In the genomic region with DNA sequence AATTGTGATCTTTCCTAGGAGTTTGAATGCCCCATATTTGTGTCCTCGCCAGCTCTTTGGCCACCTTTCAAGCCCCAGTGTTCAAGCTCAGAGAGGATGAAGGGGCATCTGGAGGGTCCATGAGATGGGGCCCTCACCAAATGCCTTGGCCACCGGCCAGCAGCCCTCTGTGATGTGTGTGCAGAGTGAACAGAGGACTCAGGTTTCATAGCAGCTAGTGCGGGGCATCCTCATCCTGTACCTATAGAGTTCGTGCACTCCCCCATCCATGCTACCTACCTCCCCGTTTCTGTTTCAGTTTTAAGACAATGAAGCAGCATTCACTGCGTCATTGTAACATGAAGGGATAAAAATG, we compare ENCODE assay signal across 19 cellular contexts.
"Had no signal": no experiment of that assay in that cellular context is flagged by ENCODE, and none has a peak within 500 bp of the region (broad histone marks: within the 10 kb centered on the region; RNA-seq: fewer than 3 reads in every experiment).

No MANE protein-coding gene starts in this region.

- H3K4me3 ChIP-seq: gastroesophageal sphincter, psoas muscle, transverse colon had no signal

- H3K4me3 Mint-ChIP-seq: activated CD4-positive, alpha-beta memory T cell treated with anti-CD3 and anti-CD28 coated beads, Interleukin-2, amount 10 ng/mL, durations not matched to agents 7 days and 5 days; activated CD4-positive, alpha-beta T cell treated with anti-CD3 and anti-CD28 coated beads, Interleukin-2, amount 10 ng/mL, durations not matched to agents 7 days and 5 days; activated naive CD4-positive, alpha-beta T cell treated with anti-CD3 and anti-CD28 coated beads, Interleukin-2, amount 10 ng/mL, durations not matched to agents 7 days and 5 days; activated naive CD8-positive, alpha-beta T cell treated with anti-CD3 and anti-CD28 coated beads, Interleukin-2, amount 10 ng/mL, durations not matched to agents 7 days and 5 days; activated T-cell treated with anti-CD3 and anti-CD28 coated beads, Interleukin-2, amount 50 U/mL, for 24 hours; naive thymus-derived CD4-positive, alpha-beta T cell; WTC11 had no signal

- H3K4me1 ChIP-seq: parathyroid adenoma, psoas muscle, transverse colon had no signal

- H3K79me2 ChIP-seq: parathyroid adenoma had no signal

- H3K9me3 ChIP-seq: gastroesophageal sphincter, psoas muscle, transverse colon had no signal

- ATAC-seq: gastroesophageal sphincter; left cardiac atrium; naive thymus-derived CD4-positive, alpha-beta T cell; psoas muscle; WTC11 had no signal

- H3K27ac Mint-ChIP-seq: activated CD4-positive, alpha-beta T cell treated with anti-CD3 and anti-CD28 coated beads, Interleukin-2, amount 10 ng/mL, durations not matched to agents 7 days and 5 days; activated naive CD4-positive, alpha-beta T cell treated with anti-CD3 and anti-CD28 coated beads, Interleukin-2, amount 10 ng/mL, durations not matched to agents 7 days and 5 days; activated naive CD8-positive, alpha-beta T cell treated with anti-CD3 and anti-CD28 coated beads, Interleukin-2, amount 10 ng/mL, durations not matched to agents 7 days and 5 days; activated T-cell treated with anti-CD3 and anti-CD28 coated beads, Interleukin-2, amount 50 U/mL, for 24 hours; WTC11 had no signal

- H3K27me3 ChIP-seq: gastroesophageal sphincter, transverse colon had no signal

- DNase-seq: activated CD4-positive, alpha-beta memory T cell treated with anti-CD3 and anti-CD28 coated beads, Interleukin-2, amount 10 ng/mL, durations not matched to agents 7 days and 5 days; activated CD4-positive, alpha-beta T cell treated with anti-CD3 and anti-CD28 coated beads for 1 hour; activated CD4-positive, alpha-beta T cell treated with anti-CD3 and anti-CD28 coated beads, Interleukin-2, amount 10 ng/mL, durations not matched to agents 7 days and 5 days; activated CD8-positive, alpha-beta memory T cell treated with anti-CD3 and anti-CD28 coated beads, Interleukin-2, amount 50 U/mL, for 48 hours; activated gamma-delta T cell; activated naive CD4-positive, alpha-beta T cell treated with anti-CD3 and anti-CD28 coated beads, Interleukin-2, amount 10 ng/mL, durations not matched to agents 7 days and 5 days; activated naive CD8-positive, alpha-beta T cell treated with anti-CD3 and anti-CD28 coated beads, Interleukin-2, amount 10 ng/mL, durations not matched to agents 7 days and 5 days; activated T-cell treated with anti-CD3 and anti-CD28 coated beads, Interleukin-2, amount 50 U/mL, for 24 hours; central memory CD4-positive, alpha-beta T cell; hippocampal formation; left cardiac atrium; midbrain; naive thymus-derived CD4-positive, alpha-beta T cell; psoas muscle; stimulated activated naive CD4-positive, alpha-beta T cell; transverse colon had no signal

- H3K27me3 Mint-ChIP-seq: activated CD4-positive, alpha-beta memory T cell treated with anti-CD3 and anti-CD28 coated beads, Interleukin-2, amount 10 ng/mL, durations not matched to agents 7 days and 5 days; activated CD4-positive, alpha-beta T cell treated with anti-CD3 and anti-CD28 coated beads, Interleukin-2, amount 10 ng/mL, durations not matched to agents 7 days and 5 days; activated naive CD4-positive, alpha-beta T cell treated with anti-CD3 and anti-CD28 coated beads, Interleukin-2, amount 10 ng/mL, durations not matched to agents 7 days and 5 days; activated naive CD8-positive, alpha-beta T cell treated with anti-CD3 and anti-CD28 coated beads, Interleukin-2, amount 10 ng/mL, durations not matched to agents 7 days and 5 days; activated T-cell treated with anti-CD3 and anti-CD28 coated beads, Interleukin-2, amount 50 U/mL, for 24 hours; naive thymus-derived CD4-positive, alpha-beta T cell had no signal

- H3K36me3 ChIP-seq: gastroesophageal sphincter had no signal

- H2AFZ ChIP-seq: parathyroid adenoma had no signal

- H3K27ac ChIP-seq: gastroesophageal sphincter, parathyroid adenoma, psoas muscle, transverse colon had no signal
